ENCODE assay signal across 20 cellular contexts in the genomic region with DNA sequence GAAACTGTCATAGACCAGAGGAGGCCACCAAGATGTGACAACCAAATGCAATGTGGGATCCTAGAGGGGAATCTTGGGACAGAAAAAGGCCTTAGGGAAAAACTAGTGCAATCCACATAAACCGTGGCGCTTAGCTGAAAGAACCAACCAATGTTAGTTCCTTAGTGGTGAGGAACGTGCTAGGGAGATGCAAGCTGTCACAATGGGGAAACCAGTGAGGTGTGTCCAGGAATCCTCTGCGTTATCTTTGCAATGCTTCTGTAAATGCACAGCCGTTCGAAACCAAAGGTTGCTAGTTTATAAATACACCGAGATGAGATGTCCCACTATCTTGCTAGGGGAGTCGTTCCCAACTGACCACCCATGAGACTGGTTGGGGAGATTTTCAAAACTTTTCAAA.
"Had no signal": no experiment of that assay in that cellular context is flagged by ENCODE, and none has a peak within 500 bp of the region (broad histone marks: within the 10 kb centered on the region; RNA-seq: fewer than 3 reads in every experiment).

No MANE protein-coding gene starts in this region.

- H3K9me3 Mint-ChIP-seq: activated naive CD4-positive, alpha-beta T cell treated with anti-CD3 and anti-CD28 coated beads for 36 hours; activated T-cell treated with anti-CD3 and anti-CD28 coated beads, Interleukin-2, amount 50 U/mL, for 72 hours; memory B cell had no signal

- H3K36me3 ChIP-seq: cardiac muscle cell, heart right ventricle, neural progenitor cell, right atrium auricular region, thyroid gland, upper lobe of right lung, WERI-Rb-1 had no signal

- H3K9me3 ChIP-seq: heart right ventricle, psoas muscle, right atrium auricular region, thyroid gland, upper lobe of right lung had no signal

- ATAC-seq: stimulated activated naive CD8-positive, alpha-beta T cell treated with anti-CD3 and anti-CD28 coated beads, Interleukin-15, Interleukin-2, amounts not matched to agents 100 U/mL and 50 U/mL, for 24 hours had no signal

- H3K4me3 ChIP-seq: cardiac muscle cell, heart right ventricle, neural progenitor cell, psoas muscle, right atrium auricular region, thyroid gland, upper lobe of right lung had no signal

- H3K27ac ChIP-seq: cardiac muscle cell, neural progenitor cell, psoas muscle, right atrium auricular region, WERI-Rb-1 had no signal

- H3K4me3 Mint-ChIP-seq: activated naive CD4-positive, alpha-beta T cell treated with anti-CD3 and anti-CD28 coated beads for 36 hours; activated T-cell treated with anti-CD3 and anti-CD28 coated beads, Interleukin-2, amount 50 U/mL, for 72 hours; memory B cell; neural progenitor cell had no signal

- DNase-seq: activated CD4-positive, alpha-beta T cell treated with anti-CD3 and anti-CD28 coated beads for 1 hour; activated CD4-positive, alpha-beta T cell treated with anti-CD3 and anti-CD28 coated beads, Interleukin-2, amount 50 U/mL, for 1 hour; activated effector memory CD4-positive, alpha-beta T cell treated with Interleukin-2 at 50 U/mL for 16 hours; activated naive CD4-positive, alpha-beta T cell treated with anti-CD3 and anti-CD28 coated beads for 36 hours; activated T-cell treated with anti-CD3 and anti-CD28 coated beads, Interleukin-2, amount 50 U/mL, for 72 hours; cortex of kidney; foreskin fibroblast; naive B cell; stimulated activated CD4-positive, alpha-beta T cell treated with anti-CD3 and anti-CD28 coated beads, Interleukin-4, amount 100 ng/mL, for 4 hours; stimulated activated naive CD8-positive, alpha-beta T cell treated with anti-CD3 and anti-CD28 coated beads, Interleukin-15, Interleukin-2, amounts not matched to agents 100 U/mL and 50 U/mL, for 24 hours; T-helper 2 cell had no signal

- H3K36me3 Mint-ChIP-seq: memory B cell, naive B cell, neural progenitor cell had no signal

- H3K27me3 ChIP-seq: cardiac muscle cell, heart right ventricle, neural progenitor cell, right atrium auricular region, thyroid gland, upper lobe of right lung had no signal

- H3K27ac Mint-ChIP-seq: activated naive CD4-positive, alpha-beta T cell treated with anti-CD3 and anti-CD28 coated beads for 36 hours; activated T-cell treated with anti-CD3 and anti-CD28 coated beads, Interleukin-2, amount 50 U/mL, for 72 hours; memory B cell; naive B cell; neural progenitor cell had no signal
